ENCODE assay signal across 14 cellular contexts in the genomic region with DNA sequence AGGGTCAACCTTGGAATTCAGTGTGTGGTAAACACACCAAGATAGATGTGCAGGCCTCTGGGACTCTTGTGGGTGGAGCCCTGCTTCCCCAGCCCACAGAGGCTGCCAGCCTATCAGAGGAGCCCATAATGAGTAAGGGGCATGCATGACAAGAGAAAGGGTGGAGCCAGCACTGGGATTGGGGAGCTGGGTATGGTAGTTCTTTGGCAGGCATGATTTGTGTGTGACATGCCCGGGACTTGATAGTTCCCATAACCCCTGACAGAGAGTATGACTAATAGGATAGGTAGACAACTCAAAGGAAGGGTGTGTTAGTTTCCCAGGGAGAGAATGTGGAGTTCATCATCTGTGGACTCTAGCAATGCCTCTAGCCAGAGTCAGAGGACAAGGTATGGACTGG.
A peak's percentile ranks its signal among the peaks of the same experiment; 100 is the strongest.
DNase-seq lines count a peak whose midpoint lies in the region; ATAC-seq, FAIRE-seq and TF ChIP-seq lines count a peak whose summit lies in the region.
"Had no signal": no experiment of that assay in that cellular context is flagged by ENCODE, and none has a peak within 500 bp of the region (broad histone marks: within the 10 kb centered on the region; RNA-seq: fewer than 3 reads in every experiment).

No MANE protein-coding gene starts in this region.

- TF ChIP-seq POLR2A in A549 (IDR thresholded peaks at IDR 0.05; ENCODE audit: low read length): no peak

- CTCF ChIA-PET in A549 (lab: Yijun Ruan, JAX): interaction anchor here (0.6 to 2.3 kb wide), 3 partner anchors 23 to 828 kb away, joined by 3 to 8 read pairs (median 4); no protein-coding TSS in a partner anchor

- peak overlapping the region; percentile 29 for H2AFZ ChIP-seq in keratinocyte (ENCODE audit: control insufficient read depth, low read length)

- TF ChIP-seq EP300 in A549 (IDR thresholded peaks at IDR 0.05): no peak

- dilution Hi-C loops in keratinocyte (cut with MboI; ENCODE audit: extremely low pct_ligation_motif_present, low sequenced_read_pairs): no loop called here

- H3K4me2 ChIP-seq in A549 (peak overlapping the region; percentile 71), keratinocyte (ENCODE audit: control insufficient read depth, extremely low read depth, insufficient read depth, low read depth, low read length) (peak overlapping the region; percentile 58)

- TF ChIP-seq CTCF in A549 (IDR thresholded peaks at IDR 0.05) (no peak), brain microvascular endothelial cell (IDR thresholded peaks at IDR 0.05; ENCODE audit: low read depth, low read length, missing control alignments) (no peak), keratinocyte (optimal IDR thresholded peaks at IDR 0.05 in 1 of 3, IDR thresholded peaks at IDR 0.05 in 1 of 3, conservative IDR thresholded peaks at IDR 0.05 in 1 of 3; ENCODE audit: extremely low read depth in 1 of 3, insufficient read depth in 2 of 3, low read length in 3 of 3) (no peak)

- no peaks in the 10 kb centered on the region for H3K9me3 ChIP-seq in A549
- no peaks in the 10 kb centered on the region for H3K9me3 ChIP-seq in keratinocyte (ENCODE audit: control insufficient read depth, low read depth, low read length)

- no peaks in the 10 kb centered on the region for H4K20me1 ChIP-seq in keratinocyte (ENCODE audit: control insufficient read depth, extremely low read depth, insufficient read depth, low read length)

- no peaks in the 10 kb centered on the region for H3K9me1 ChIP-seq in keratinocyte (ENCODE audit: control insufficient read depth, extremely low read depth, insufficient read depth, low read length)

- H3K9ac ChIP-seq in keratinocyte (ENCODE audit: control insufficient read depth, extremely low read depth, insufficient read depth, low read length): peak overlapping the region; percentile 57

- H3K27me3 ChIP-seq in brain microvascular endothelial cell (replicated peaks): no peaks in the 10 kb centered on the region
- H3K27me3 ChIP-seq in keratinocyte (ENCODE audit: control insufficient read depth, extremely low read depth, insufficient read depth, low read length): peaks cover 2% of the 10 kb centered on the region

- WGBS in A549 (ENCODE audit: missing lambda C conversion rate): 0% methylated on average over 1 of the region's 1 CpG

- no peaks in the 10 kb centered on the region for H3K79me2 ChIP-seq in keratinocyte (ENCODE audit: control insufficient read depth, insufficient read depth, low read length)

- H3K4me3 ChIP-seq in A549: no peak overlapping the region
- H3K4me3 ChIP-seq in brain microvascular endothelial cell (ENCODE audit: low read depth, low read length): no peak overlapping the region
- peak overlapping the region in 1 of 3 experiments; percentile 13 for H3K4me3 ChIP-seq in keratinocyte (ENCODE audit: control insufficient read depth in 2 of 3, extremely low read depth in 1 of 3, insufficient read depth in 2 of 3, low read depth in 1 of 3, low read length in 3 of 3)
- H3K4me3 ChIP-seq: coronary artery had no signal

- H3K36me3 ChIP-seq in brain microvascular endothelial cell (replicated peaks) (no peaks in the 10 kb centered on the region), keratinocyte (ENCODE audit: control insufficient read depth in 2 of 2, extremely low read depth in 1 of 2, insufficient read depth in 2 of 2, low read length in 2 of 2) (no peaks in the 10 kb centered on the region)

- peak; percentile 18 for FAIRE-seq in A549 (lab: Jason Lieb, UNC)
- peak; percentile 98 for FAIRE-seq in keratinocyte (lab: Jason Lieb, UNC)
- FAIRE-seq: D721Med had no signal

- DNase-seq in A549 (ENCODE audit: low read depth in 1 of 2, low spot score in 1 of 2) (peak; percentile 49 to 86), HS-5 (ENCODE audit: low read depth) (peak; percentile 16), brain microvascular endothelial cell (peak; percentile 7), keratinocyte (ENCODE audit: low read depth, low spot score) (peak; percentile 97), OCI-M1 (lab: John Stamatoyannopoulos, UW) (no peak), NOMO-1 treated with DMSO at 0.1 percent for 48 hours (lab: John Stamatoyannopoulos, UW; ENCODE audit: unreplicated experiment) (no peak)
- DNase-seq: H7, Kasumi-1, mesenchymal stem cell, NCI-H187 treated with DMSO at 0.1 percent for 48 hours had no signal

- peak overlapping the region; percentile 38 to 59 for H3K27ac ChIP-seq in A549
- no peak overlapping the region for H3K27ac ChIP-seq in brain microvascular endothelial cell
- H3K27ac ChIP-seq in keratinocyte (ENCODE audit: control insufficient read depth, insufficient read depth, low read length): peak overlapping the region; percentile 87
- H3K27ac ChIP-seq: coronary artery had no signal

- H3K4me1 ChIP-seq in A549 (peaks cover 32% of the 10 kb centered on the region), keratinocyte (ENCODE audit: control insufficient read depth, extremely low read depth, insufficient read depth, low read length) (peaks cover 22% of the 10 kb centered on the region)

- in situ Hi-C loops in brain microvascular endothelial cell (cut with HindIII; ENCODE audit: low pct_ligation_motif_present, low sequenced_read_pairs): no loop called here

- POLR2A ChIA-PET in A549 (lab: Yijun Ruan, JAX): no interaction called here

- ATAC-seq in A549: peak; percentile 90 to 92
- no peak for ATAC-seq in HG02981 (IDR thresholded peaks at IDR 0.05; ENCODE audit: unreplicated experiment)
- no peak for ATAC-seq in GM21825 (IDR thresholded peaks at IDR 0.05; ENCODE audit: unreplicated experiment)

- no peak for TF ChIP-seq RAD21 in A549 (conservative IDR thresholded peaks at IDR 0.05 in 1 of 2, IDR thresholded peaks at IDR 0.05 in 1 of 2)

TF ChIP-seq in A549, 52 proteins besides CTCF, POLR2A, EP300 and RAD21:
- no peak for TF ChIP-seq FOSL2 (IDR thresholded peaks at IDR 0.05)
- peak; percentile 55 for TF ChIP-seq FOSL2 (CRISPR knock-in tag; IDR thresholded peaks at IDR 0.05)
- TF ChIP-seq, protein P1, sequence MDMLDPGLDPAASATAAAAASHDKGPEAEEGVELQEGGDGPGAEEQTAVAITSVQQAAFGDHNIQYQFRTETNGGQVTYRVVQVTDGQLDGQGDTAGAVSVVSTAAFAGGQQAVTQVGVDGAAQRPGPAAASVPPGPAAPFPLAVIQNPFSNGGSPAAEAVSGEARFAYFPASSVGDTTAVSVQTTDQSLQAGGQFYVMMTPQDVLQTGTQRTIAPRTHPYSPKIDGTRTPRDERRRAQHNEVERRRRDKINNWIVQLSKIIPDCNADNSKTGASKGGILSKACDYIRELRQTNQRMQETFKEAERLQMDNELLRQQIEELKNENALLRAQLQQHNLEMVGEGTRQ (IDR thresholded peaks at IDR 0.05): no peak
- no peak for TF ChIP-seq ZNF302 (CRISPR knock-in tag; IDR thresholded peaks at IDR 0.05)
- TF ChIP-seq BHLHE40 (IDR thresholded peaks at IDR 0.05; ENCODE audit: low read depth, low read length): peak; percentile 88
TF ChIP-seq in A549: peak in this region for 2.

Comparison
In these comparisons a context has a peak if more than half of its experiments do, and no peak if none do; other contexts are left out.
1. ATAC-seq: peak in A549 (2 of 2); none in HG02981 (single experiment) and GM21825 (single experiment).
2. DNase-seq: peak in A549 (2 of 2), HS-5 (single experiment), brain microvascular endothelial cell (single experiment) and keratinocyte (single experiment); none in OCI-M1 (single experiment) and NOMO-1 treated with DMSO at 0.1 percent for 48 hours (single experiment).